ENCODE assay signal across 8 cellular contexts in the genomic region with DNA sequence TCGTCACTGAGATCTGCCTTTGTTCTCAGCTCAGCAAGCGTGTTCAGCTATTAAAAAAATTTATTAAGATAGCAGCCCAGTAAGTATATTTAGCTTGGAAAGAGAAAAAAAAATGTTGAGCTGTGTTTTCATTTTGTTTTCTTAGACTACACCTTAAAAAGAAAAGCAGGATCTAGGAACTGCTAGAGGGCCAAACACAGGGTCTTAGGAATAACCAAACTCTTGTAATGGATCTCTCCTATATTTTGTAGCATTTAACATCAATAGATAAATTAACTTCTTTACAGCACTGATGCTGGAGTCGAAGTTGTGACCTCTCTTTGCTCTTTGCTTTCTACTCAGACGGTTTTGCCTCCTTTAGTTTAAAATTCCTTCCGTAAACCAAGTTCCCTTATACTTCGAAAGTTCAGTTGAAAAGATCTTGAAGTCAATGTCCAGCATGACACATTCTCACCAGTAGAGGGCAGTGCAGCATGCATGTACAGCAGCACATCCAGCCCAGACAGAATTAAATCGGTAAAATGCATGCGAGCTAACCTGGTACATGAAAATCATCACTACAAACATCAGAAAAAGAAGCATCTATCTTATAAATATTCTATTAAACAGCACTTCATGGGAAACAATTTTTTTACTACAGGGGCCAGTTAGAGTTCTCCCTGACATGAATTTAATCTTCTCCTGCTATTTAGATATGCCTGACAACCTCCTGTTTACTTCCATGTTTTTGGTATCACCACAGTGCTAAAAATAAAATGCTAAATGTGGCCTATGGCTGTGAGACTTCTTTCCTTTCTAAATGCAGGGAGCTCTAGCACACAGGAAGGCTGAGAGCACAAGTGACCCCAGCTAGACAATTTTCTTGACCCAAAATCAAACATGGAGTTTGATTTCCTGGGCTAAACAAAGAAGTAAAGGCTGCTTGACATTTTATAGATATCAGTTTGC. TPM values are rescaled to one million over a fixed set of nuclear protein-coding genes. Genes with fewer than 3 reads are reported as not detected.
DNase-seq lines count a peak whose midpoint lies in the region; ATAC-seq, FAIRE-seq and TF ChIP-seq lines count a peak whose summit lies in the region.

No MANE protein-coding gene starts in this region.

- no peaks in the 10 kb centered on the region for H3K9me3 ChIP-seq in WERI-Rb-1 (ENCODE audit: severe bottlenecking)

- no peak for ATAC-seq in GM18505 (IDR thresholded peaks at IDR 0.05; ENCODE audit: unreplicated experiment)

- TF ChIP-seq POLR2A in GM18505 (IDR thresholded peaks at IDR 0.05; ENCODE audit: borderline replicate concordance, extremely low read depth, insufficient read depth, insufficient read length), result no peak

- H3K36me3 ChIP-seq in WERI-Rb-1, result no peaks in the 10 kb centered on the region
- no peaks in the 10 kb centered on the region for H3K36me3 ChIP-seq in bronchial epithelial cell (ENCODE audit: control insufficient read depth, insufficient read depth, low read length)

- DNase-seq in D341Med (ENCODE audit: low spot score) (peak; percentile 67), HEK293T (ENCODE audit: extremely low spot score) (peak; percentile 68), NCI-H2196 treated with DMSO at 0.1 percent for 48 hours (lab: John Stamatoyannopoulos, UW; ENCODE audit: unreplicated experiment) (peak; percentile 22), WERI-Rb-1 (peak; percentile 78), bronchial epithelial cell (ENCODE audit: low read depth) (peak; percentile 85), islet precursor cell (peak; percentile 80)
- peak; percentile 64 for DNase-seq in stimulated activated CD4-positive, alpha-beta T cell treated with anti-CD3 and anti-CD28 coated beads, Interleukin-12 subunit alpha, Interleukin-12 subunit beta, amount 100 ng/mL, for 4 hours

- no peak for FAIRE-seq in bronchial epithelial cell (lab: Jason Lieb, UNC)

- CTCF ChIA-PET in HEK293T (lab: Yijun Ruan, JAX), result interaction anchor here (0.6 to 4.1 kb wide), 14 partner anchors 10 to 422 kb away, joined by 3 to 59 read pairs (median 4); no protein-coding TSS in a partner anchor

- H3K27me3 ChIP-seq in WERI-Rb-1 (ENCODE audit: insufficient read depth, low read depth, severe bottlenecking) (no peaks in the 10 kb centered on the region), bronchial epithelial cell (ENCODE audit: control insufficient read depth, insufficient read depth, low read length) (no peaks in the 10 kb centered on the region)

- H3K4me3 ChIP-seq in WERI-Rb-1 (ENCODE audit: low read depth, low read length) (no peak overlapping the region), bronchial epithelial cell (ENCODE audit: low read depth, low read length) (no peak overlapping the region)

- TF ChIP-seq CTCF in WERI-Rb-1 (IDR thresholded peaks at IDR 0.05; ENCODE audit: low read depth, low read length) (peak; percentile 76), bronchial epithelial cell (IDR thresholded peaks at IDR 0.05; ENCODE audit: insufficient read depth, low read length, severe bottlenecking) (peak; percentile 76)

- POLR2A ChIA-PET in HEK293T (lab: Yijun Ruan, JAX), result no interaction called here

- H3K27ac ChIP-seq in WERI-Rb-1, result no peak overlapping the region

TF ChIP-seq in HEK293T, 16 proteins besides CTCF, POLR2A, EP300 and RAD21:
- TF ChIP-seq NFRKB (IDR thresholded peaks at IDR 0.05) (no peak), FOXA1 (IDR thresholded peaks at IDR 0.05) (no peak), BHLHE40 (IDR thresholded peaks at IDR 0.05; ENCODE audit: borderline replicate concordance) (no peak), FOXM1 (IDR thresholded peaks at IDR 0.05; ENCODE audit: borderline replicate concordance) (no peak), SUZ12 (IDR thresholded peaks at IDR 0.05) (no peak), SP1 (IDR thresholded peaks at IDR 0.05) (no peak), ELF4 (IDR thresholded peaks at IDR 0.05) (no peak), ZNF384 (IDR thresholded peaks at IDR 0.05) (no peak), ARNT (IDR thresholded peaks at IDR 0.05) (no peak), CTBP1 (IDR thresholded peaks at IDR 0.05; ENCODE audit: borderline replicate concordance) (no peak)
- TF ChIP-seq, protein P1, sequence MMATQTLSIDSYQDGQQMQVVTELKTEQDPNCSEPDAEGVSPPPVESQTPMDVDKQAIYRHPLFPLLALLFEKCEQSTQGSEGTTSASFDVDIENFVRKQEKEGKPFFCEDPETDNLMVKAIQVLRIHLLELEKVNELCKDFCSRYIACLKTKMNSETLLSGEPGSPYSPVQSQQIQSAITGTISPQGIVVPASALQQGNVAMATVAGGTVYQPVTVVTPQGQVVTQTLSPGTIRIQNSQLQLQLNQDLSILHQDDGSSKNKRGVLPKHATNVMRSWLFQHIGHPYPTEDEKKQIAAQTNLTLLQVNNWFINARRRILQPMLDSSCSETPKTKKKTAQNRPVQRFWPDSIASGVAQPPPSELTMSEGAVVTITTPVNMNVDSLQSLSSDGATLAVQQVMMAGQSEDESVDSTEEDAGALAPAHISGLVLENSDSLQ (IDR thresholded peaks at IDR 0.05), result no peak

RNA-seq across cellular contexts. Expression of a gene that starts 48.2 kb away (rescaled TPM):
- total RNA-seq in bronchial epithelial cell, result 43.2 and 50.2 TPM in 2 replicates

Comparison
In these comparisons a context has a peak if more than half of its experiments do, and no peak if none do; other contexts are left out.
1. DNase-seq: peak in every context shown above with its lines; median percentile 85 in bronchial epithelial cell; 80 in islet precursor cell; 78 in WERI-Rb-1; 68 in HEK293T; 67 in D341Med; 64 in stimulated activated CD4-positive, alpha-beta T cell treated with anti-CD3 and anti-CD28 coated beads, Interleukin-12 subunit alpha, Interleukin-12 subunit beta, amount 100 ng/mL, for 4 hours; 22 in NCI-H2196 treated with DMSO at 0.1 percent for 48 hours.